In the genomic region with DNA sequence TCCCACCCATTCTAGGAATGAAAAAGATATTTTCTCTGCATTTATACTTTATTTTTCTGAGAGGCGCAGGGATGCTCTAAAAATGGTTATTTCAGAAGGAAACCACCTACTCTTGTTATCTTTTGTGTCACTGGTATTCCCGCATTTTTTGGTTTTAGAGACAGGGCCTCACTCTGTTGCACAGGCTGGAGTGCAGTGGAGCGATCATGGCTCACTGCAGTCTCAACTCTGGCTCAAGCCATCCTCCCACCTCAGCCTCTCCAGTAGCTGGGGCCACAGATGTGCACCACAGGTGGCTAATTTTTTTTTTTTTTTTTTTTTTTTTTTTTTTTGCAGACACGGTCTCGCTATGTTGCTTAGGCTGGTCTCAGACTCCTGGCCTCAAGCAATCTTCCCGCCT, we compare ENCODE assay signal across 21 cellular contexts.
DNase-seq lines count a peak whose midpoint lies in the region; ATAC-seq lines count a peak whose summit lies in the region.
"Had no signal": no experiment of that assay in that cellular context is flagged by ENCODE, and none has a peak within 500 bp of the region (broad histone marks: within the 10 kb centered on the region; RNA-seq: fewer than 3 reads in every experiment).

No MANE protein-coding gene starts in this region.

- intact Hi-C loops in activated T-helper 2 cell treated with anti-CD3 and anti-CD28 coated beads, Interferon-gamma antibody, Interleukin-2, Interleukin-4, amounts not matched to agents 10 μg/mL and 5 μg/mL and 100 μg/mL, durations not matched to agents 14 hours and 24 hours and 36 hours (cut with micrococcal nuclease): no loop called here

- peak; percentile 48 for ATAC-seq in HG02623 (IDR thresholded peaks at IDR 0.05; ENCODE audit: unreplicated experiment)
- ATAC-seq in stimulated activated naive B cell treated with anti-CD40 and anti-IgM and Interleukin-4, amounts not matched to agents 10 μg/mL and 1 μg/mL and 100 μg/mL, for 72 hours (replicated peaks): peak in 1 of 2 donors; percentile 72
- ATAC-seq: HepG2, left cardiac atrium had no signal

- peaks cover 84% of the 10 kb centered on the region for H3K4me1 Mint-ChIP-seq in activated naive CD8-positive, alpha-beta T cell (ENCODE audit: low read depth)
- peaks cover 81% of the 10 kb centered on the region for H3K4me1 Mint-ChIP-seq in activated naive CD8-positive, alpha-beta T cell treated with anti-CD3 and anti-CD28 coated beads for 36 hours
- H3K4me1 Mint-ChIP-seq in activated T-helper 2 cell treated with anti-CD3 and anti-CD28 coated beads, Interferon-gamma antibody, Interleukin-2, Interleukin-4, amounts not matched to agents 10 μg/mL and 5 μg/mL and 100 μg/mL, durations not matched to agents 14 hours and 24 hours and 36 hours (ENCODE audit: low read depth): peaks cover 62% of the 10 kb centered on the region
- H3K4me1 Mint-ChIP-seq in stimulated activated naive B cell treated with anti-CD40 and anti-IgM and Interleukin-4, amounts not matched to agents 10 μg/mL and 1 μg/mL and 100 μg/mL, for 72 hours: peaks cover 53 to 88% of the 10 kb centered on the region in 2 donors

- H3K9me3 Mint-ChIP-seq in activated naive CD8-positive, alpha-beta T cell (ENCODE audit: low read depth): no peaks in the 10 kb centered on the region
- peaks cover 5% of the 10 kb centered on the region for H3K9me3 Mint-ChIP-seq in activated naive CD8-positive, alpha-beta T cell treated with anti-CD3 and anti-CD28 coated beads for 36 hours
- no peaks in the 10 kb centered on the region for H3K9me3 Mint-ChIP-seq in activated T-helper 2 cell treated with anti-CD3 and anti-CD28 coated beads, Interferon-gamma antibody, Interleukin-2, Interleukin-4, amounts not matched to agents 10 μg/mL and 5 μg/mL and 100 μg/mL, durations not matched to agents 14 hours and 24 hours and 36 hours
- H3K9me3 Mint-ChIP-seq in stimulated activated naive B cell treated with anti-CD40 and anti-IgM and Interleukin-4, amounts not matched to agents 10 μg/mL and 1 μg/mL and 100 μg/mL, for 72 hours: peaks cover 0 to 6% of the 10 kb centered on the region in 2 donors

- H3K27ac Mint-ChIP-seq in activated naive CD8-positive, alpha-beta T cell: peak overlapping the region; percentile 58
- no peak overlapping the region for H3K27ac Mint-ChIP-seq in activated naive CD8-positive, alpha-beta T cell treated with anti-CD3 and anti-CD28 coated beads for 36 hours
- H3K27ac Mint-ChIP-seq in activated T-helper 2 cell treated with anti-CD3 and anti-CD28 coated beads, Interferon-gamma antibody, Interleukin-2, Interleukin-4, amounts not matched to agents 10 μg/mL and 5 μg/mL and 100 μg/mL, durations not matched to agents 14 hours and 24 hours and 36 hours: peak overlapping the region; percentile 72
- H3K27ac Mint-ChIP-seq in stimulated activated naive B cell treated with anti-CD40 and anti-IgM and Interleukin-4, amounts not matched to agents 10 μg/mL and 1 μg/mL and 100 μg/mL, for 72 hours: peak overlapping the region; percentile 42

- peaks cover 26% of the 10 kb centered on the region for H3K36me3 Mint-ChIP-seq in activated naive CD8-positive, alpha-beta T cell
- H3K36me3 Mint-ChIP-seq in activated naive CD8-positive, alpha-beta T cell treated with anti-CD3 and anti-CD28 coated beads for 36 hours: peaks cover 90% of the 10 kb centered on the region
- H3K36me3 Mint-ChIP-seq in activated T-helper 2 cell treated with anti-CD3 and anti-CD28 coated beads, Interferon-gamma antibody, Interleukin-2, Interleukin-4, amounts not matched to agents 10 μg/mL and 5 μg/mL and 100 μg/mL, durations not matched to agents 14 hours and 24 hours and 36 hours (ENCODE audit: low read depth): peaks cover 94% of the 10 kb centered on the region
- H3K36me3 Mint-ChIP-seq in stimulated activated naive B cell treated with anti-CD40 and anti-IgM and Interleukin-4, amounts not matched to agents 10 μg/mL and 1 μg/mL and 100 μg/mL, for 72 hours: peaks cover 91 to 93% of the 10 kb centered on the region in 2 donors

- DNase-seq in activated naive CD8-positive, alpha-beta T cell treated with anti-CD3 and anti-CD28 coated beads for 36 hours: no peak
- DNase-seq in activated T-helper 2 cell treated with anti-CD3 and anti-CD28 coated beads, Interferon-gamma antibody, Interleukin-2, Interleukin-4, amounts not matched to agents 10 μg/mL and 5 μg/mL and 100 μg/mL, durations not matched to agents 14 hours and 24 hours and 36 hours (ENCODE audit: low spot score): no peak
- no peak for DNase-seq in stimulated activated naive B cell treated with anti-CD40 and anti-IgM and Interleukin-4, amounts not matched to agents 10 μg/mL and 1 μg/mL and 100 μg/mL, for 72 hours
- DNase-seq in NCI-H1436 (lab: John Stamatoyannopoulos, UW): no peak
- DNase-seq in COR-L47 (lab: John Stamatoyannopoulos, UW): no peak
- DNase-seq in NCI-H128 (lab: John Stamatoyannopoulos, UW; ENCODE audit: unreplicated experiment): no peak
- DNase-seq: activated CD4-positive, alpha-beta T cell treated with anti-CD3 and anti-CD28 coated beads for 4 hours; activated gamma-delta T cell treated with Interleukin-2 at 50 U/mL for 16 hours; aorta; HCEC 1CT; left cardiac atrium; NCI-H1092; NCI-H510A; SHP77 treated with DMSO at 0.1 percent for 48 hours; stimulated activated CD4-positive, alpha-beta T cell treated with anti-CD3 and anti-CD28 coated beads, Interleukin-12 subunit alpha, Interleukin-12 subunit beta, amount 100 ng/mL, for 4 hours; stimulated activated CD4-positive, alpha-beta T cell treated with anti-CD3 and anti-CD28 coated beads, Interleukin-4, amount 100 ng/mL, for 4 hours; substantia nigra; SW 1271 had no signal

- H3K4me3 Mint-ChIP-seq in activated naive CD8-positive, alpha-beta T cell: no peak overlapping the region
- no peak overlapping the region for H3K4me3 Mint-ChIP-seq in activated naive CD8-positive, alpha-beta T cell treated with anti-CD3 and anti-CD28 coated beads for 36 hours
- no peak overlapping the region for H3K4me3 Mint-ChIP-seq in activated T-helper 2 cell treated with anti-CD3 and anti-CD28 coated beads, Interferon-gamma antibody, Interleukin-2, Interleukin-4, amounts not matched to agents 10 μg/mL and 5 μg/mL and 100 μg/mL, durations not matched to agents 14 hours and 24 hours and 36 hours (ENCODE audit: low read depth)
- H3K4me3 Mint-ChIP-seq in stimulated activated naive B cell treated with anti-CD40 and anti-IgM and Interleukin-4, amounts not matched to agents 10 μg/mL and 1 μg/mL and 100 μg/mL, for 72 hours: no peak overlapping the region

- H3K27me3 Mint-ChIP-seq in activated naive CD8-positive, alpha-beta T cell: no peaks in the 10 kb centered on the region
- H3K27me3 Mint-ChIP-seq in activated naive CD8-positive, alpha-beta T cell treated with anti-CD3 and anti-CD28 coated beads for 36 hours: no peaks in the 10 kb centered on the region
- H3K27me3 Mint-ChIP-seq in activated T-helper 2 cell treated with anti-CD3 and anti-CD28 coated beads, Interferon-gamma antibody, Interleukin-2, Interleukin-4, amounts not matched to agents 10 μg/mL and 5 μg/mL and 100 μg/mL, durations not matched to agents 14 hours and 24 hours and 36 hours (ENCODE audit: low read depth): no peaks in the 10 kb centered on the region
- H3K27me3 Mint-ChIP-seq in stimulated activated naive B cell treated with anti-CD40 and anti-IgM and Interleukin-4, amounts not matched to agents 10 μg/mL and 1 μg/mL and 100 μg/mL, for 72 hours: no peaks in the 10 kb centered on the region
